ENCODE assay signal across 12 cellular contexts in genomic region chr11:9665749-9666148, GRCh38. TPM values are rescaled to one million over a fixed set of nuclear protein-coding genes. Genes with fewer than 3 reads are reported as not detected.
DNase-seq lines count a peak whose midpoint lies in the region; ATAC-seq and TF ChIP-seq lines count a peak whose summit lies in the region.
"Had no signal": no experiment of that assay in that cellular context is flagged by ENCODE, and none has a peak within 500 bp of the region (broad histone marks: within the 10 kb centered on the region; RNA-seq: fewer than 3 reads in every experiment).

No MANE protein-coding gene starts in this region.

- H3K4me3 ChIP-seq in WI38 (ENCODE audit: low read depth, low read length): peak overlapping the region; percentile 82
- H3K4me3 ChIP-seq in fibroblast of the aortic adventitia (ENCODE audit: low read depth, low read length): peak overlapping the region; percentile 94
- H3K4me3 ChIP-seq in smooth muscle cell: peak overlapping the region; percentile 95
- H3K4me3 ChIP-seq in lower leg skin (ENCODE audit: low read depth, poor library complexity, severe bottlenecking): no peak overlapping the region

- peaks cover 30% of the 10 kb centered on the region for H4K20me1 ChIP-seq in smooth muscle cell (ENCODE audit: low read depth)

- 97% methylated on average over 2 of the region's 2 CpGs for WGBS in smooth muscle cell (ENCODE audit: low lambda C conversion rate)
- WGBS in lower leg skin, 2 donors: 97 to 98% methylated on average over 2 of the region's 2 CpGs

- CTCF ChIA-PET in activated CD8-positive, alpha-beta memory T cell treated with anti-CD3 and anti-CD28 coated beads, Interleukin-2, amount 10 ng/mL, durations not matched to agents 7 days and 5 days (lab: Charles Lee): interaction anchor here (0.6 to 1.8 kb wide), 4 partner anchors 52 to 105 kb away, joined by 3 to 6 read pairs (median 4); no protein-coding TSS in a partner anchor

- peak overlapping the region; percentile 84 for H3K4me3 Mint-ChIP-seq in activated CD8-positive, alpha-beta memory T cell treated with anti-CD3 and anti-CD28 coated beads, Interleukin-2, amount 10 ng/mL, durations not matched to agents 7 days and 5 days

- intact Hi-C loops in lower leg skin (cut with DNase I; ENCODE audit: low total_unique reads): no loop called here
- intact Hi-C loops in posterior cingulate gyrus (cut with DNase I): no loop called here

- no peak for DNase-seq in activated CD8-positive, alpha-beta memory T cell treated with anti-CD3 and anti-CD28 coated beads, Interleukin-2, amount 10 ng/mL, durations not matched to agents 7 days and 5 days
- no peak for DNase-seq in activated CD8-positive, alpha-beta memory T cell treated with anti-CD3 and anti-CD28 coated beads for 24 hours
- DNase-seq in fibroblast of the aortic adventitia (ENCODE audit: low read depth) (no peak), smooth muscle cell (lab: John Stamatoyannopoulos, UW; ENCODE audit: unreplicated experiment) (no peak), lower leg skin (ENCODE audit: low spot score in 2 of 2) (no peak), posterior cingulate gyrus (no peak)
- no peak for DNase-seq in activated effector memory CD4-positive, alpha-beta T cell treated with anti-CD3 and anti-CD28 coated beads, Interleukin-2, amount 50 U/mL, for 16 hours
- DNase-seq: head of caudate nucleus, midbrain, NCI-H2081 had no signal

- peak overlapping the region; percentile 86 for H3K4me2 ChIP-seq in smooth muscle cell

- H3K4me1 Mint-ChIP-seq in activated CD8-positive, alpha-beta memory T cell treated with anti-CD3 and anti-CD28 coated beads, Interleukin-2, amount 10 ng/mL, durations not matched to agents 7 days and 5 days: peaks cover 19% of the 10 kb centered on the region

- ATAC-seq in activated CD8-positive, alpha-beta memory T cell treated with anti-CD3 and anti-CD28 coated beads, Interleukin-2, amount 10 ng/mL, durations not matched to agents 7 days and 5 days: no peak
- ATAC-seq: A549 had no signal

- no peaks in the 10 kb centered on the region for H3F3A ChIP-seq in smooth muscle cell (ENCODE audit: low read depth)

- no peak overlapping the region for H3K27ac Mint-ChIP-seq in activated CD8-positive, alpha-beta memory T cell treated with anti-CD3 and anti-CD28 coated beads, Interleukin-2, amount 10 ng/mL, durations not matched to agents 7 days and 5 days

- no peaks in the 10 kb centered on the region for H3K27me3 ChIP-seq in smooth muscle cell (ENCODE audit: low read depth)

- no peaks in the 10 kb centered on the region for H3K9me3 ChIP-seq in smooth muscle cell (replicated peaks; ENCODE audit: low read depth)

- H3K27ac ChIP-seq in smooth muscle cell (ENCODE audit: low read depth): no peak overlapping the region

- peaks cover 10% of the 10 kb centered on the region for H3K36me3 Mint-ChIP-seq in activated CD8-positive, alpha-beta memory T cell treated with anti-CD3 and anti-CD28 coated beads, Interleukin-2, amount 10 ng/mL, durations not matched to agents 7 days and 5 days

- TF ChIP-seq CTCF in WI38 (IDR thresholded peaks at IDR 0.05; ENCODE audit: low read depth, low read length) (no peak), fibroblast of the aortic adventitia (IDR thresholded peaks at IDR 0.05; ENCODE audit: insufficient read depth, low read length) (no peak), smooth muscle cell (IDR thresholded peaks at IDR 0.05; ENCODE audit: borderline replicate concordance, insufficient read depth, poor library complexity, severe bottlenecking) (no peak), lower leg skin (IDR thresholded peaks at IDR 0.05) (no peak)

- H3K9me3 Mint-ChIP-seq in activated CD8-positive, alpha-beta memory T cell treated with anti-CD3 and anti-CD28 coated beads, Interleukin-2, amount 10 ng/mL, durations not matched to agents 7 days and 5 days (ENCODE audit: low read depth): peaks cover 6% of the 10 kb centered on the region

- H3K27me3 Mint-ChIP-seq in activated CD8-positive, alpha-beta memory T cell treated with anti-CD3 and anti-CD28 coated beads, Interleukin-2, amount 10 ng/mL, durations not matched to agents 7 days and 5 days: peaks cover 23% of the 10 kb centered on the region

- TF ChIP-seq POLR2A in lower leg skin (IDR thresholded peaks at IDR 0.05): no peak

- H3K4me1 ChIP-seq in smooth muscle cell (ENCODE audit: low read depth): peaks cover 3% of the 10 kb centered on the region

- no peak overlapping the region for H2AFZ ChIP-seq in smooth muscle cell (ENCODE audit: low read depth)

- H3K79me2 ChIP-seq in smooth muscle cell (ENCODE audit: low read depth): peaks cover 59% of the 10 kb centered on the region

- no peak overlapping the region for H3K9ac ChIP-seq in smooth muscle cell (ENCODE audit: low read depth)

- no peaks in the 10 kb centered on the region for H3K36me3 ChIP-seq in smooth muscle cell (ENCODE audit: low read depth)

RNA-seq across cellular contexts. Expression of gene SWAP70, which starts 1.9 kb away (rescaled TPM):
- total RNA-seq in activated CD8-positive, alpha-beta memory T cell treated with anti-CD3 and anti-CD28 coated beads, Interleukin-2, amount 10 ng/mL, durations not matched to agents 7 days and 5 days: 10 to 100 TPM in 1 of 2 experiments, 1 to 10 TPM in 1; 7.9 to 10.1 TPM
- 44.4 and 53.2 TPM in 2 replicates for total RNA-seq in fibroblast of the aortic adventitia (ENCODE audit: low replicate concordance)
- total RNA-seq in smooth muscle cell: 14.7 and 17.8 TPM in 2 replicates
- 15.4 and 20.6 TPM in 2 replicates for polyA plus RNA-seq in smooth muscle cell
- 10 to 100 TPM; 40.8 to 83.1 (median 56.3) TPM for total RNA-seq in lower leg skin
